In the genomic region with DNA sequence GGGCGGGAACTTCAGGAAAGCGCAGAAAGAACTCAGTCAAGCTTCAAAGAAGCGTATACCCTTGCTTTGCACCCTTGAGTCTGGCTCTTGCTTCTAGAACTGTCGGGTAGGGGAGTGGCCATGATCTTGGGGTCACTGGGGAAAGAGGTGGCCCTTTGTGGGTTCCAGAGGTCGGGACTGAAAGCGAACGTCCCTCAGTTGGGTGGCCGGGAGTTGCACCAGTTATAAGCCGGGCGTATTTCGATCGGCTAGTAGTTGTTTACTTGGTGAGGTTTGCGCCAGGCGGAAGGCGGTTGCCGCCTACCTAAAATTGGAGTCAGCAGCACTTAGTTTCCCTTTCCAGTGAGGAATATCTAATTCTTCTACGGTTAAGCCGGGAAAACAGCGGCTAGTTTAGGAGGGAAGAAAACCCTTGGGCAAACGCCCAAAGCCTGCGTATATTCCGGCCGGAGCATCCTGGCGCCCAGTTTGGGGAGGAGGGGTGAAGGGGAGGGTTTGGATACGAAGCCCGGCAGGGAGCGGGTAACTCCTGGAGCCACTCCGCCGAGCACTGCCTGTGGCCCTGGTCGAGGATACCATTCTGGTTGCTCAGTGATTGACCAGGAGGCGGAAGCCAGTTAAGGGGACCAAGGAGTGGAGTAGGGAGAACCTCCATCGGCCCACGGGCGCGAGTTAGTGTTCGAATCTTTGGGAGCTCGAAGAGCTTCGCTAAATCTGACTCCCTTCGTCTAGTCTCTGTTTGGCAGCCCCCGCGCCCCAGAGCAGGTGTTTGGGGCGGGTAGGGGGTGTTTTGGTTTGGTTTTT, we compare ENCODE assay signal across 10 cellular contexts. TPM values are rescaled to one million over a fixed set of nuclear protein-coding genes. Genes with fewer than 3 reads are reported as not detected.
DNase-seq lines count a peak whose midpoint lies in the region; ATAC-seq and TF ChIP-seq lines count a peak whose summit lies in the region.
"Had no signal": no experiment of that assay in that cellular context is flagged by ENCODE, and none has a peak within 500 bp of the region (broad histone marks: within the 10 kb centered on the region; RNA-seq: fewer than 3 reads in every experiment).

No MANE protein-coding gene starts in this region.

- H3K36me3 ChIP-seq in mucosa of descending colon (ENCODE audit: low read depth): no peaks in the 10 kb centered on the region

- no peak for ATAC-seq in effector memory CD8-positive, alpha-beta T cell (replicated peaks)
- no peak for ATAC-seq in mucosa of descending colon

- no peak overlapping the region for H3K27ac Mint-ChIP-seq in CD14-positive monocyte
- H3K27ac Mint-ChIP-seq in effector memory CD8-positive, alpha-beta T cell: no peak overlapping the region

- peaks cover 12% of the 10 kb centered on the region for H3K4me1 ChIP-seq in mucosa of descending colon (ENCODE audit: low read depth)

- H3K36me3 Mint-ChIP-seq in CD14-positive monocyte: peaks cover 3 to 9% of the 10 kb centered on the region in 2 donors
- H3K36me3 Mint-ChIP-seq in effector memory CD8-positive, alpha-beta T cell (ENCODE audit: insufficient read depth): no peaks in the 10 kb centered on the region

- intact Hi-C loops in CD14-positive monocyte (cut with micrococcal nuclease) (no loop called here), mucosa of descending colon (cut with DNase I, micrococcal nuclease) (no loop called here)

- H3K27me3 Mint-ChIP-seq in CD14-positive monocyte (ENCODE audit: low read depth in 3 of 3): peaks cover 90 to 99% (median 95%) of the 10 kb centered on the region in 3 donors
- H3K27me3 Mint-ChIP-seq in effector memory CD8-positive, alpha-beta T cell: peaks cover 76 to 94% of the 10 kb centered on the region in 2 donors

- no peak for TF ChIP-seq CTCF in CD14-positive monocyte (IDR thresholded peaks at IDR 0.05)
- no peak for TF ChIP-seq CTCF in mucosa of descending colon (IDR thresholded peaks at IDR 0.05)

- H3K4me3 Mint-ChIP-seq in CD14-positive monocyte: peak overlapping the region; percentile 52 to 87
- H3K4me3 Mint-ChIP-seq in effector memory CD8-positive, alpha-beta T cell: peak overlapping the region; percentile 13 to 41

- H3K4me1 Mint-ChIP-seq in CD14-positive monocyte: peaks cover 58% of the 10 kb centered on the region
- H3K4me1 Mint-ChIP-seq in effector memory CD8-positive, alpha-beta T cell (ENCODE audit: low read depth in 2 of 2): peaks cover 13 to 19% of the 10 kb centered on the region in 2 donors

- no peaks in the 10 kb centered on the region for H3K9me3 ChIP-seq in mucosa of descending colon

- DNase-seq in CD14-positive monocyte (ENCODE audit: low spot score) (no peak), Kasumi-1 (lab: John Stamatoyannopoulos, UW) (peak; percentile 54 to 67), myocyte (ENCODE audit: low read depth) (peak; percentile 2), mucosa of descending colon (no peak), COR-L47 (lab: John Stamatoyannopoulos, UW) (no peak), NCI-H774 (lab: John Stamatoyannopoulos, UW) (no peak), AG08396 (ENCODE audit: low spot score) (no peak)
- no peak for DNase-seq in effector memory CD8-positive, alpha-beta T cell

- no peak overlapping the region for H3K4me3 ChIP-seq in mucosa of descending colon

- H3K9me3 Mint-ChIP-seq in CD14-positive monocyte: peaks cover 0 to 36% (median 12%) of the 10 kb centered on the region in 7 donors
- no peaks in the 10 kb centered on the region for H3K9me3 Mint-ChIP-seq in effector memory CD8-positive, alpha-beta T cell

RNA-seq across cellular contexts. Expression of gene WT1, which starts 0.8 kb away (rescaled TPM):
- polyA plus RNA-seq in CD14-positive monocyte: not detected
- total RNA-seq in myocyte (not detected in 2 replicates), mucosa of descending colon (under 1 TPM in 2 of 3 donors, not detected in 1; 0.09 to 0.57 TPM)
- not detected for polyA plus RNA-seq in myocyte (2012)
- total RNA-seq: frontal cortex, OCI-LY7 had no signal

Comparison
In these comparisons a context has a peak if more than half of its experiments do, and no peak if none do; other contexts are left out.
1. DNase-seq: peak in Kasumi-1 (2 of 2) and myocyte (single experiment); none in CD14-positive monocyte (single experiment), effector memory CD8-positive, alpha-beta T cell (0 of 3), mucosa of descending colon (0 of 3), COR-L47 (single experiment), NCI-H774 (single experiment) and AG08396 (single experiment).